8 cellular contexts compared by ENCODE assay signal in genomic region chr9:134325813-134326753, GRCh38. TPM values are rescaled to one million over a fixed set of nuclear protein-coding genes. Genes with fewer than 3 reads are reported as not detected.
DNase-seq lines count a peak whose midpoint lies in the region; ATAC-seq and TF ChIP-seq lines count a peak whose summit lies in the region.

TSS of gene RXRA (plus strand) at chr9:134326455. CDS start at chr9:134326632, 177 bp downstream.

- H3K4me3 Mint-ChIP-seq in T-helper 17 cell: peak within 1 kb of the TSS; percentile 89

- H3K36me3 ChIP-seq in right atrium auricular region: no peaks in the 10 kb centered on the region
- no peaks in the 10 kb centered on the region for H3K36me3 ChIP-seq in prostate gland
- H3K36me3 ChIP-seq in aorta (ENCODE audit: control insufficient read depth in 1 of 2, insufficient read depth in 2 of 2, low read length in 1 of 2): no peaks in the 10 kb centered on the region

- DNase-seq in EH (ENCODE audit: low read depth) (peak; percentile 88), Kasumi-1 (lab: John Stamatoyannopoulos, UW) (peak; percentile 42 to 43), T-helper 17 cell (peak; percentile 55 to 76 (median 72)), astrocyte of the cerebellum (ENCODE audit: low read depth) (peak; percentile 44), right atrium auricular region (ENCODE audit: low spot score) (no peak), prostate gland (ENCODE audit: low spot score) (peak; percentile 86), aorta (peak; percentile 90 to 94), DMS153 treated with DMSO at 0.1 percent for 48 hours (lab: John Stamatoyannopoulos, UW; ENCODE audit: unreplicated experiment) (no peak)

- H3K27me3 ChIP-seq in right atrium auricular region: no peaks in the 10 kb centered on the region
- no peaks in the 10 kb centered on the region for H3K27me3 ChIP-seq in prostate gland (replicated peaks; ENCODE audit: insufficient read depth)
- no peaks in the 10 kb centered on the region for H3K27me3 ChIP-seq in aorta (ENCODE audit: control insufficient read depth in 1 of 2, insufficient read depth in 2 of 2, low read length in 1 of 2)

- H3K27ac Mint-ChIP-seq in T-helper 17 cell: no peak within 1 kb of the TSS

- peak; percentile 88 for TF ChIP-seq POLR2A in prostate gland (IDR thresholded peaks at IDR 0.05)

- H3K27ac ChIP-seq in right atrium auricular region: peak within 1 kb of the TSS; percentile 93 to 96
- peak within 1 kb of the TSS; percentile 97 to 98 for H3K27ac ChIP-seq in prostate gland
- H3K27ac ChIP-seq in aorta (ENCODE audit: low read depth in 1 of 2, low read length in 2 of 2): peak within 1 kb of the TSS; percentile 86 to 93

- H3K4me3 ChIP-seq in astrocyte of the cerebellum (ENCODE audit: low read depth, low read length) (peak within 1 kb of the TSS; percentile 71), right atrium auricular region (peak within 1 kb of the TSS; percentile 73 to 80), prostate gland (peak within 1 kb of the TSS; percentile 56 to 81), aorta (ENCODE audit: low read length in 2 of 2) (peak within 1 kb of the TSS; percentile 54 to 73)

- WGBS in prostate gland: 0% methylated on average over 36 of the region's 164 CpGs
- 0 to 1% methylated on average over 52 to 164 of the region's 164 CpGs for WGBS in aorta, 2 donors

- H3K4me1 ChIP-seq in right atrium auricular region (peaks cover 0 to 59% of the 10 kb centered on the region in 2 donors), prostate gland (replicated peaks) (peaks cover 25% of the 10 kb centered on the region), aorta (ENCODE audit: control insufficient read depth in 1 of 2, insufficient read depth in 2 of 2, low read length in 2 of 2) (no peaks in the 10 kb centered on the region)

- H3K36me3 Mint-ChIP-seq in T-helper 17 cell (ENCODE audit: low read depth): no peaks in the 10 kb centered on the region

- no peaks in the 10 kb centered on the region for H3K9me3 ChIP-seq in T-helper 17 cell (ENCODE audit: control insufficient read depth, low read length, poor library complexity, severe bottlenecking)
- no peaks in the 10 kb centered on the region for H3K9me3 ChIP-seq in right atrium auricular region
- no peaks in the 10 kb centered on the region for H3K9me3 ChIP-seq in prostate gland
- no peaks in the 10 kb centered on the region for H3K9me3 ChIP-seq in aorta (ENCODE audit: control insufficient read depth, low read length)

- peak; percentile 78 for ATAC-seq in T-helper 17 cell
- peak; percentile 74 for ATAC-seq in aorta (ENCODE audit: low FRiP score)

- TF ChIP-seq CTCF in astrocyte of the cerebellum (IDR thresholded peaks at IDR 0.05; ENCODE audit: low read depth, low read length, missing control alignments): no peak
- TF ChIP-seq CTCF in right atrium auricular region (IDR thresholded peaks at IDR 0.05): peak in 1 of 2 donors; percentile 38
- TF ChIP-seq CTCF in prostate gland (IDR thresholded peaks at IDR 0.05): peak in 3 of 4 experiments; percentile 21 to 34 (median 31)

- in situ Hi-C loops in astrocyte of the cerebellum (cut with HindIII; ENCODE audit: low sequenced_read_pairs): loop anchor here (5.0 kb wide), 1 partner anchor 101 kb away; no protein-coding TSS in a partner anchor

- intact Hi-C loops in prostate gland (cut with DNase I): loop anchor here (2.0 to 5.0 kb wide), 4 partner anchors 41 to 154 kb away; no protein-coding TSS in a partner anchor
- intact Hi-C loops in aorta (cut with DNase I): loop anchor here (2.0 to 10.0 kb wide), 7 partner anchors 36 to 261 kb away; partner anchors contain the start of gene BRD3 (in 1 of the 2)

- no peaks in the 10 kb centered on the region for H3K27me3 Mint-ChIP-seq in T-helper 17 cell

- H3K4me1 Mint-ChIP-seq in T-helper 17 cell: peaks cover 12% of the 10 kb centered on the region

RNA-seq across cellular contexts. Expression of gene RXRA, which starts in this region (rescaled TPM):
- total RNA-seq in T-helper 17 cell: 10 to 100 TPM in 1 of 2 donors, 1 to 10 TPM in 1; 7.5 to 10.6 TPM
- total RNA-seq in right atrium auricular region: 10 to 100 TPM; 34.5 to 50.8 TPM
- total RNA-seq in prostate gland: 10 to 100 TPM; 69.5 to 84.1 TPM
- total RNA-seq in aorta: 10 to 100 TPM; 47.5 to 67.8 TPM
- 10 to 100 TPM; 17.7 to 18.0 TPM for polyA plus RNA-seq in aorta

Comparison
In these comparisons a context has a peak if more than half of its experiments do, and no peak if none do; other contexts are left out.
1. DNase-seq: peak in EH (single experiment), Kasumi-1 (2 of 2), T-helper 17 cell (3 of 3), astrocyte of the cerebellum (single experiment), prostate gland (single experiment) and aorta (2 of 2); none in right atrium auricular region (single experiment) and DMS153 treated with DMSO at 0.1 percent for 48 hours (single experiment).
2. Peak in every context shown above with its lines, with median percentiles within 50 percentile points of each other: H3K4me3 ChIP-seq and H3K27ac ChIP-seq.